ENCODE assay signal across 1 cellular context in the genomic region with DNA sequence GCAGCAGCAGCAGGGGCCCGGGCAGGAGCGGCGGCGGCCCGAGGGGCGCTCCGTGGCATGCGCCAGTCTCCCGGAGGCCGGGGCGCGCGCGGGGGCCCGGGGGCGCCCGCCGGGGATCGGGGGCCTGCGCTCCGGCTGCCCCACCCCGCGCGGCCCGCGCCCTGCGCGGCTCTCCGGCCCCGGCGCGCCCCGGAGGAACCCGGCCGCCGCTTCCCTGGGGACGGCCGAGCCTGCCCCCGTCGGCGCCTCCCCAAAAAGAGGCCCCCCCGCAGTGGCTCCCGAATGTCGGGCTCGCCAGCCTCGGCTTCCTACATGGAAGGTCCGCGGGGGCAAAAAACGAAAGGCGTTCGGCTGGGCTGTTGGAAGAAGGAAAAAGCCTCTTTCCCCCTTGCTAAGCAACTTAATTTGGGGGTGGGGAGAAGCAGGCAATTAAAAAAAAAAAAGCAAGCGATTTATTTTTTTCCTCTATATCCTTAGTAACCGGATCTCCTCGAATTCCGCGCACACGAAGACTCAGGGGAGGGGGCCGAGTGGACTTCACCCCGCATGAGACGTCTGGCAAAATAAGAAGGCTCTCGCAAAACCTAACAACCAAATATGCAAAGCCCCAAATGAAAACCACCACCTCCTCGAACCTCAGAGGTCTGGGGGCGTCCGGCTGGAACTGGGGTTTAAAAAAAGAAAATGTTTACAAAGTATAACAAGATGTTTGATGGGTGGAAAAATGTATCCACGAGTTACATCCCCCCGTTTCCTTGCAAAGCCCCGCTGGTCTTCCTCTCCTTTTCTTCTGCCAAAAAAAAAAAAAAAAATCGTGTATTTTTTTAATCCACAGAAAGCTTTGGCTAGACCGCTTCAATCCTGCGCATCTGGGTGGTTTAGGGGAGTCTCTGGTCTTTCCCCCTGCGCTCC.
TF ChIP-seq lines count a peak whose summit lies in the region.

A gene with protein sequence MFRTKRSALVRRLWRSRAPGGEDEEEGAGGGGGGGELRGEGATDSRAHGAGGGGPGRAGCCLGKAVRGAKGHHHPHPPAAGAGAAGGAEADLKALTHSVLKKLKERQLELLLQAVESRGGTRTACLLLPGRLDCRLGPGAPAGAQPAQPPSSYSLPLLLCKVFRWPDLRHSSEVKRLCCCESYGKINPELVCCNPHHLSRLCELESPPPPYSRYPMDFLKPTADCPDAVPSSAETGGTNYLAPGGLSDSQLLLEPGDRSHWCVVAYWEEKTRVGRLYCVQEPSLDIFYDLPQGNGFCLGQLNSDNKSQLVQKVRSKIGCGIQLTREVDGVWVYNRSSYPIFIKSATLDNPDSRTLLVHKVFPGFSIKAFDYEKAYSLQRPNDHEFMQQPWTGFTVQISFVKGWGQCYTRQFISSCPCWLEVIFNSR (minus strand): TSS at position 430 of the 912 bp plus-strand sequence. CDS start 541 bp downstream, outside the sequence.

TF ChIP-seq in IMR-90, 13 proteins besides CTCF, POLR2A, EP300 and RAD21:
- TF ChIP-seq MAZ (IDR thresholded peaks at IDR 0.05; ENCODE audit: borderline replicate concordance, low read depth, low read length) = peak; percentile 32; the same call in 1 of the 2 replicates
- TF ChIP-seq BHLHE40 (IDR thresholded peaks at IDR 0.05; ENCODE audit: low read depth, low read length) = no peak
